Comparison of ENCODE assay signal across 13 cellular contexts in the genomic region with DNA sequence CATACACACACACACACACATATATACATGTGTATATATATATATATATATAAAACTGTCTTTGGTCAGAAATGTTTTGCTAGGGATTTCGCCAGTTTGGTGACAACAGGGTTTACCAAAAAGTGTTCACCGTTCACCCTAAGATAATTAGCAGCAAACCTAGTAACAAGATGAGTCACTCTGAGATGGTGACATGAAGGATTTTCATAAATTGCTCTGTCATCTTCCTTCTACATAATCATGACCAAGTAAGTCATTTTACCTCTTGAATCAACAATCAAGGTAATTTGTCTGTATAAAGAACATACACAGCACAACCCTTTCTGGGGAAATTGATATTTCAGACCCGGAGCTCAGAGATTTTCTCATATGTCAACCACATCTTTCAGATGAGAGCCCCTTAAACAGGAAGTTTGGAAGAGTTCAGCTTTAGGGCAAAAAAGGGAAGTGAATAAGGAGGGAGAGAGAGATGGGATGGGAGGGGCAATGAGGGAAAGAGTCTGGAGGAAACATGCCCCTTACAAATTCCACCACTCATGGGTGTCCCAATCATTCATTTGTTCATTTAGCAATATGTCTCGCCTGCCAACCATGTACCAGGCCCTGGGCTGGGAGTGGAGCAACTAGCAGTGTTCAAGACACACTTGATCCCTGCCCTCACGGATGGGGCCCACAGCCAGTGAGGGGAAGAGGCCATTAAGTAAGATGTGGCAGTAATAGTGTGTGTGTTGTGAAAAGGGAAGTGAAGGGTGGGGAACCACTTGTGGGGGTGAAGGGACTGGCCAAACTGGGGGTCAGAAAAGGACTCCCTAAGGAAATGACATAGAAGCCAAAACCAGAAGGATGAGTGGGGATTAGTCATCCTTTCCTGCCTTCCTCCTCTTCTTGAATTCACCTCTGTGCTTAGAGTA.
DNase-seq lines count a peak whose midpoint lies in the region; ATAC-seq and TF ChIP-seq lines count a peak whose summit lies in the region.
"Had no signal": no experiment of that assay in that cellular context is flagged by ENCODE, and none has a peak within 500 bp of the region (broad histone marks: within the 10 kb centered on the region; RNA-seq: fewer than 3 reads in every experiment).

No MANE protein-coding gene starts in this region.

- TF ChIP-seq CTCF in natural killer cell (IDR thresholded peaks at IDR 0.05), result no peak

- H3K36me3 Mint-ChIP-seq in natural killer cell, result no peaks in the 10 kb centered on the region

- no peaks in the 10 kb centered on the region for H3K36me3 ChIP-seq in H7 (replicated peaks; ENCODE audit: control insufficient read depth, insufficient read depth, low read length)

- H3K27ac ChIP-seq in epithelial cell of prostate, result peak overlapping the region; percentile 55

- no peaks in the 10 kb centered on the region for H3K27me3 ChIP-seq in H7 (ENCODE audit: control insufficient read depth, insufficient read depth, low read length)

- H3K9me3 Mint-ChIP-seq in natural killer cell, result peaks cover 0 to 2% of the 10 kb centered on the region in 2 donors
- H3K9me3 Mint-ChIP-seq: activated T-helper 2 cell treated with anti-CD3 and anti-CD28 coated beads, Interferon-gamma antibody, Interleukin-2, Interleukin-4, amounts not matched to agents 10 μg/mL and 5 μg/mL and 100 μg/mL, durations not matched to agents 14 hours and 24 hours and 36 hours had no signal

- no peak overlapping the region for H3K4me3 Mint-ChIP-seq in natural killer cell

- H3K27ac Mint-ChIP-seq in natural killer cell, result no peak overlapping the region
- H3K27ac Mint-ChIP-seq: activated T-helper 2 cell treated with anti-CD3 and anti-CD28 coated beads, Interferon-gamma antibody, Interleukin-2, Interleukin-4, amounts not matched to agents 10 μg/mL and 5 μg/mL and 100 μg/mL, durations not matched to agents 14 hours and 24 hours and 36 hours had no signal

- intact Hi-C loops in natural killer cell (cut with micrococcal nuclease), result no loop called here

- peak; percentile 81 for DNase-seq in CD1c-positive myeloid dendritic cell (ENCODE audit: extremely low spot score)
- peak; percentile 97 for DNase-seq in NOMO-1 treated with DMSO at 0.1 percent for 48 hours (lab: John Stamatoyannopoulos, UW; ENCODE audit: unreplicated experiment)
- DNase-seq in epithelial cell of prostate (ENCODE audit: low read depth, low spot score), result no peak
- DNase-seq in natural killer cell, result no peak
- no peak for DNase-seq in DMS53 (lab: John Stamatoyannopoulos, UW)
- DNase-seq in H7, result no peak
- DNase-seq: kidney, NCI-H524, T1000 had no signal

- H3K4me1 Mint-ChIP-seq in natural killer cell, result no peaks in the 10 kb centered on the region

- H3K4me3 ChIP-seq in H7 (ENCODE audit: insufficient read depth, low read depth, low read length), result no peak overlapping the region
- H3K4me3 ChIP-seq: dorsolateral prefrontal cortex had no signal

- ATAC-seq in natural killer cell, result peak; percentile 21 to 72 (median 26)
- no peak for ATAC-seq in HG03139 (IDR thresholded peaks at IDR 0.05; ENCODE audit: unreplicated experiment)
- no peak for ATAC-seq in GM21619 (IDR thresholded peaks at IDR 0.05; ENCODE audit: unreplicated experiment)

- peaks cover 3 to 7% of the 10 kb centered on the region in 2 donors for H3K27me3 Mint-ChIP-seq in natural killer cell (ENCODE audit: low read depth in 2 of 2)

Comparison
In these comparisons a context has a peak if more than half of its experiments do, and no peak if none do; other contexts are left out.
1. DNase-seq: peak in CD1c-positive myeloid dendritic cell (single experiment) and NOMO-1 treated with DMSO at 0.1 percent for 48 hours (single experiment); none in epithelial cell of prostate (single experiment), natural killer cell (single experiment), DMS53 (single experiment) and H7 (single experiment).
2. ATAC-seq: peak in natural killer cell (3 of 3); none in HG03139 (single experiment) and GM21619 (single experiment).